ENCODE assay signal across 19 cellular contexts in genomic region chr6:91082311-91082803, GRCh38.
DNase-seq lines count a peak whose midpoint lies in the region; FAIRE-seq and TF ChIP-seq lines count a peak whose summit lies in the region.
"Had no signal": no experiment of that assay in that cellular context is flagged by ENCODE, and none has a peak within 500 bp of the region (broad histone marks: within the 10 kb centered on the region; RNA-seq: fewer than 3 reads in every experiment).

No MANE protein-coding gene starts in this region.

- no peak overlapping the region for H4K5ac ChIP-seq in H1 (ENCODE audit: insufficient read length, low read depth, low read length)

- H3K27me3 ChIP-seq in H1 (replicated peaks in 1 of 4; ENCODE audit: control insufficient read depth in 3 of 4, extremely low read depth in 1 of 4, insufficient read depth in 3 of 4, low read length in 3 of 4) = no peaks in the 10 kb centered on the region
- no peaks in the 10 kb centered on the region for H3K27me3 ChIP-seq in vagina
- H3K27me3 ChIP-seq: heart right ventricle, pancreas had no signal

- no peak overlapping the region for H2BK120ac ChIP-seq in H1 (replicated peaks; ENCODE audit: low read depth, low read length)

- CTCF ChIA-PET in H1 (lab: Charles Lee; ENCODE audit: partially characterized antibody) = interaction anchor here (0.6 to 6.3 kb wide), 31 partner anchors 8 to 475 kb away, joined by 3 to 40 read pairs (median 4); no protein-coding TSS in a partner anchor
- CTCF ChIA-PET in activated CD4-positive, alpha-beta T cell treated with anti-CD3 and anti-CD28 coated beads, Interleukin-2, amount 10 ng/mL, durations not matched to agents 7 days and 5 days (lab: Charles Lee) = no interaction called here

- H2BK15ac ChIP-seq in H1 (ENCODE audit: low read length) = no peak overlapping the region

- H2AFZ ChIP-seq in H1 (ENCODE audit: low read length) = no peak overlapping the region

- intact Hi-C loops in vagina (cut with DNase I) = no loop called here

- no peak overlapping the region for H3K4ac ChIP-seq in H1 (replicated peaks; ENCODE audit: insufficient read length, low read depth, low read length)

- no peak overlapping the region for H2BK5ac ChIP-seq in H1 (ENCODE audit: low read depth, low read length)

- H3K4me1 Mint-ChIP-seq in nephron progenitor cell = peaks cover 12% of the 10 kb centered on the region
- no peaks in the 10 kb centered on the region for H3K4me1 Mint-ChIP-seq in activated CD4-positive, alpha-beta T cell treated with anti-CD3 and anti-CD28 coated beads, Interleukin-2, amount 10 ng/mL, durations not matched to agents 7 days and 5 days

- H4K20me1 ChIP-seq in H1 (replicated peaks in 1 of 2; ENCODE audit: control insufficient read depth in 1 of 2, insufficient read depth in 2 of 2, low read length in 2 of 2) = no peaks in the 10 kb centered on the region

- no peak overlapping the region for H3K9ac ChIP-seq in H1 (replicated peaks in 1 of 4; ENCODE audit: extremely low read depth in 1 of 4, low read depth in 3 of 4, low read length in 3 of 4)

- no peak overlapping the region; a peak in 1 of 4 replicates for H3K4me2 ChIP-seq in H1 (ENCODE audit: insufficient read depth in 1 of 2, low read depth in 2 of 2, low read length in 2 of 2)

- TF ChIP-seq CTCF in H1 (IDR thresholded peaks at IDR 0.05; ENCODE audit: control extremely low read depth in 1 of 3, insufficient read depth in 1 of 3, low read depth in 1 of 3, low read length in 3 of 3) (no peak), nephron progenitor cell (IDR thresholded peaks at IDR 0.05) (no peak), vagina (IDR thresholded peaks at IDR 0.05) (no peak)

- H3K9me3 ChIP-seq in H1 (ENCODE audit: insufficient read depth in 2 of 2, low read depth in 1 of 2, low read length in 1 of 2) (no peaks in the 10 kb centered on the region), vagina (no peaks in the 10 kb centered on the region)
- H3K9me3 ChIP-seq: heart right ventricle, pancreas had no signal

- H3K14ac ChIP-seq in H1 (ENCODE audit: insufficient read length) = no peak overlapping the region

- H3K18ac ChIP-seq in H1 (ENCODE audit: extremely low read depth, low read length) = no peak overlapping the region

- POLR2A ChIA-PET in H1 (lab: Charles Lee; ENCODE audit: partially characterized antibody) = interaction anchor here (0.6 kb wide), 1 partner anchor 167 kb away, joined by 3 read pairs; no protein-coding TSS in a partner anchor
- POLR2A ChIA-PET in activated CD4-positive, alpha-beta T cell treated with anti-CD3 and anti-CD28 coated beads, Interleukin-2, amount 10 ng/mL, durations not matched to agents 7 days and 5 days (lab: Charles Lee) = no interaction called here

- no peaks in the 10 kb centered on the region for H3K79me1 ChIP-seq in H1 (ENCODE audit: low read depth, low read length)

- peak; percentile 33 for DNase-seq in Caki2 (ENCODE audit: low read depth)
- DNase-seq in OCI-M1 (lab: John Stamatoyannopoulos, UW) = peak; percentile 20
- DNase-seq in H1 (ENCODE audit: low read depth in 1 of 2, low spot score in 2 of 2) = peak in 1 of 2 experiments; percentile 51
- DNase-seq in nephron progenitor cell = peak; percentile 5
- DNase-seq in activated CD4-positive, alpha-beta T cell treated with anti-CD3 and anti-CD28 coated beads, Interleukin-2, amount 10 ng/mL, durations not matched to agents 7 days and 5 days = no peak
- DNase-seq in vagina (ENCODE audit: extremely low spot score in 2 of 2) = no peak
- DNase-seq in stimulated activated CD4-positive, alpha-beta T cell treated with anti-CD3 and anti-CD28 coated beads, Interleukin-2, amount 100 ng/mL, for 48 hours = no peak
- no peak for DNase-seq in UCSD-AML1 (lab: John Stamatoyannopoulos, UW; ENCODE audit: unreplicated experiment)
- DNase-seq: activated CD4-positive, alpha-beta memory T cell treated with anti-CD3 and anti-CD28 coated beads for 36 hours; activated effector memory CD4-positive, alpha-beta T cell treated with anti-CD3 and anti-CD28 coated beads, Interleukin-2, amount 50 U/mL, for 16 hours; DMS53; heart right ventricle; NCI-H1048; T-helper 9 cell had no signal

- H3K23ac ChIP-seq in H1 (ENCODE audit: insufficient read length) = no peak overlapping the region

- TF ChIP-seq EP300 in H1 (IDR thresholded peaks at IDR 0.05; ENCODE audit: borderline replicate concordance in 1 of 2, low read depth in 2 of 2, low read length in 2 of 2) = no peak

- TF ChIP-seq RAD21 in H1 (IDR thresholded peaks at IDR 0.05 in 1 of 2, conservative IDR thresholded peaks at IDR 0.05 in 1 of 2; ENCODE audit: low read depth in 2 of 2, low read length in 2 of 2) = no peak

- no peak for FAIRE-seq in H1 (lab: Jason Lieb, UNC)
- FAIRE-seq: endothelial cell of umbilical vein, HepG2, pancreas, RCC 7860 had no signal

- peak overlapping the region; percentile 66; the same call in 1 of the 2 replicates for H2BK20ac ChIP-seq in H1 (ENCODE audit: low read length)

- H3K4me3 Mint-ChIP-seq in nephron progenitor cell = no peak overlapping the region
- H3K4me3 Mint-ChIP-seq in activated CD4-positive, alpha-beta T cell treated with anti-CD3 and anti-CD28 coated beads, Interleukin-2, amount 10 ng/mL, durations not matched to agents 7 days and 5 days = no peak overlapping the region
- H3K4me3 Mint-ChIP-seq: activated CD4-positive, alpha-beta memory T cell treated with anti-CD3 and anti-CD28 coated beads for 36 hours; type B pancreatic cell had no signal

- no peaks in the 10 kb centered on the region for H3K9me3 Mint-ChIP-seq in nephron progenitor cell
- H3K9me3 Mint-ChIP-seq in activated CD4-positive, alpha-beta T cell treated with anti-CD3 and anti-CD28 coated beads, Interleukin-2, amount 10 ng/mL, durations not matched to agents 7 days and 5 days = no peaks in the 10 kb centered on the region
- H3K9me3 Mint-ChIP-seq: activated CD4-positive, alpha-beta memory T cell treated with anti-CD3 and anti-CD28 coated beads for 36 hours; type B pancreatic cell had no signal

- no peak overlapping the region for H3K4me3 ChIP-seq in H1 (ENCODE audit: extremely low read depth in 1 of 4, insufficient read depth in 2 of 4, low read depth in 3 of 4, low read length in 4 of 4)
- no peak overlapping the region for H3K4me3 ChIP-seq in vagina
- H3K4me3 ChIP-seq: heart right ventricle, pancreas had no signal

- no peak overlapping the region for H3K27ac ChIP-seq in H1 (ENCODE audit: low read depth, low read length)
- H3K27ac ChIP-seq in vagina = no peak overlapping the region
- H3K27ac ChIP-seq: heart right ventricle, pancreas had no signal

- TF ChIP-seq POLR2A in H1 (IDR thresholded peaks at IDR 0.05; ENCODE audit: control extremely low read depth in 1 of 2, low read depth in 2 of 2, low read length in 2 of 2) (no peak), vagina (IDR thresholded peaks at IDR 0.05) (no peak)

- no peak overlapping the region for H4K8ac ChIP-seq in H1 (ENCODE audit: extremely low read depth, insufficient read depth, low read length)

- no peaks in the 10 kb centered on the region for H3K79me2 ChIP-seq in H1 (ENCODE audit: control insufficient read depth in 1 of 2, insufficient read depth in 2 of 2, low read length in 2 of 2)

- in situ Hi-C loops in Caki2 (cut with HindIII; ENCODE audit: low pct_unique_long_range_greater_than_20kb, low sequenced_read_pairs) = no loop called here

- no peaks in the 10 kb centered on the region for H3K36me3 Mint-ChIP-seq in nephron progenitor cell (ENCODE audit: low read depth)
- H3K36me3 Mint-ChIP-seq in activated CD4-positive, alpha-beta T cell treated with anti-CD3 and anti-CD28 coated beads, Interleukin-2, amount 10 ng/mL, durations not matched to agents 7 days and 5 days (ENCODE audit: low read depth) = no peaks in the 10 kb centered on the region
- H3K36me3 Mint-ChIP-seq: activated CD4-positive, alpha-beta memory T cell treated with anti-CD3 and anti-CD28 coated beads for 36 hours; type B pancreatic cell had no signal

- no peak overlapping the region for H4K91ac ChIP-seq in H1 (replicated peaks; ENCODE audit: insufficient read length, low read length)

- H3K36me3 ChIP-seq in H1 (ENCODE audit: control insufficient read depth in 2 of 4, insufficient read depth in 4 of 4, low read length in 3 of 4) (no peaks in the 10 kb centered on the region), vagina (no peaks in the 10 kb centered on the region)
- H3K36me3 ChIP-seq: heart right ventricle, pancreas had no signal

- no peaks in the 10 kb centered on the region for H3K27me3 Mint-ChIP-seq in nephron progenitor cell (ENCODE audit: low read depth, poor library complexity)
- no peaks in the 10 kb centered on the region for H3K27me3 Mint-ChIP-seq in activated CD4-positive, alpha-beta T cell treated with anti-CD3 and anti-CD28 coated beads, Interleukin-2, amount 10 ng/mL, durations not matched to agents 7 days and 5 days
- H3K27me3 Mint-ChIP-seq: activated CD4-positive, alpha-beta memory T cell treated with anti-CD3 and anti-CD28 coated beads for 36 hours had no signal

- H3K4me1 ChIP-seq in H1 (replicated peaks in 1 of 4; ENCODE audit: control insufficient read depth in 3 of 4, insufficient read depth in 4 of 4, low read length in 3 of 4) (peaks cover 0 to 10% (median 6%) of the 10 kb centered on the region in 4 experiments; a peak in 5 of 7 replicates), vagina (no peaks in the 10 kb centered on the region)
- H3K4me1 ChIP-seq: heart right ventricle, pancreas had no signal

- no peaks in the 10 kb centered on the region for H3K23me2 ChIP-seq in H1 (ENCODE audit: low read depth, low read length)

- H2AK5ac ChIP-seq in H1 (ENCODE audit: low read depth, low read length) = peak overlapping the region; percentile 65; the same call in 1 of the 2 replicates

- WGBS in H1 (ENCODE audit: extremely low coverage in 1 of 2, insufficient coverage in 1 of 2, insufficient read length in 1 of 2, insufficient replicate concordance in 2 of 2, low coverage in 1 of 2, low lambda C conversion rate in 2 of 2, missing lambda C conversion rate in 1 of 2), 2 experiments = 82% methylated on average over 3 of the region's 3 CpGs; no CpG with 5 or more reads in 1 of the 2 experiments

- no peak overlapping the region; the same call in 1 of the 2 replicates for H2BK12ac ChIP-seq in H1 (ENCODE audit: low read depth, low read length)

- no peak overlapping the region for H3K27ac Mint-ChIP-seq in nephron progenitor cell
- no peak overlapping the region for H3K27ac Mint-ChIP-seq in activated CD4-positive, alpha-beta T cell treated with anti-CD3 and anti-CD28 coated beads, Interleukin-2, amount 10 ng/mL, durations not matched to agents 7 days and 5 days
- H3K27ac Mint-ChIP-seq: activated CD4-positive, alpha-beta memory T cell treated with anti-CD3 and anti-CD28 coated beads for 36 hours; type B pancreatic cell had no signal

- no peak overlapping the region for H3K56ac ChIP-seq in H1 (replicated peaks; ENCODE audit: insufficient read length, low read depth, low read length)

TF ChIP-seq in H1, 55 proteins besides CTCF, POLR2A, EP300 and RAD21 (continues in another document):
- TF ChIP-seq CEBPB (IDR thresholded peaks at IDR 0.05; ENCODE audit: low read depth, low read length) = no peak
- TF ChIP-seq KDM5A (IDR thresholded peaks at IDR 0.05; ENCODE audit: low read length) = no peak

Comparison
In these comparisons a context has a peak if more than half of its experiments do, and no peak if none do; other contexts are left out.
1. DNase-seq: peak in Caki2 (single experiment), OCI-M1 (single experiment) and nephron progenitor cell (single experiment); none in activated CD4-positive, alpha-beta T cell treated with anti-CD3 and anti-CD28 coated beads, Interleukin-2, amount 10 ng/mL, durations not matched to agents 7 days and 5 days (single experiment), vagina (0 of 2), stimulated activated CD4-positive, alpha-beta T cell treated with anti-CD3 and anti-CD28 coated beads, Interleukin-2, amount 100 ng/mL, for 48 hours (0 of 2) and UCSD-AML1 (single experiment).